15 cellular contexts compared by ENCODE assay signal in the genomic region with DNA sequence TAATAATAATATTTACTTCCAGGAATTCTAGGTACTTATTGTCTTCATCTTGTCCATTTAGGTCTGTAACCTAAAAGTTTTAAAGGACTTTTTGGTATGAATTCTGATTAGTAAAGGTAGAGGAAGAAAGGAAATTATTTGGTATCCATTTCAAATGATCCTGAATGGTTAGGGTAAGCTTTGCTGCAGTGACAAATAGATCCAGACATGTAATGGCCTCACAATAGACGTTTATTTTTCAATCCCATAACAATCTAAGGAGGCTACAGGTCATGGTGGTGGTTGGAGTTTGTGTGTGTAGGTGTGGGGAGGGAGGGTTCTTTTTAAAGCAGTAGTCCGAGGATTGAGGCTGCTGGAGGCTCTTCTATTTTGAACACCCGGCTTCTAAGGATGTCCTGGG. TPM values are rescaled to one million over a fixed set of nuclear protein-coding genes. Genes with fewer than 3 reads are reported as not detected.
A peak's percentile ranks its signal among the peaks of the same experiment; 100 is the strongest.
DNase-seq lines count a peak whose midpoint lies in the region; ATAC-seq lines count a peak whose summit lies in the region.
"Had no signal": no experiment of that assay in that cellular context is flagged by ENCODE, and none has a peak within 500 bp of the region (broad histone marks: within the 10 kb centered on the region; RNA-seq: fewer than 3 reads in every experiment).

No MANE protein-coding gene starts in this region.

- H3K9me3 Mint-ChIP-seq in activated CD4-positive, alpha-beta T cell treated with anti-CD3 and anti-CD28 coated beads for 36 hours (ENCODE audit: low read depth), result peaks cover 4% of the 10 kb centered on the region
- no peaks in the 10 kb centered on the region for H3K9me3 Mint-ChIP-seq in CD4-positive, CD25-positive, alpha-beta regulatory T cell
- peaks cover 0 to 10% of the 10 kb centered on the region in 2 donors for H3K9me3 Mint-ChIP-seq in activated naive CD4-positive, alpha-beta T cell treated with anti-CD3 and anti-CD28 coated beads, Interleukin-2, amount 50 U/mL, for 72 hours

- H3K36me3 ChIP-seq in CD4-positive, CD25-positive, alpha-beta regulatory T cell (ENCODE audit: control insufficient read depth, insufficient read depth, low read length), result peaks cover 12% of the 10 kb centered on the region

- peaks cover 0 to 4% of the 10 kb centered on the region in 2 experiments for H3K9me3 ChIP-seq in CD4-positive, CD25-positive, alpha-beta regulatory T cell (ENCODE audit: control insufficient read depth in 2 of 2, low read length in 2 of 2)
- H3K9me3 ChIP-seq: MG63 had no signal

- peaks cover 69% of the 10 kb centered on the region for H3K4me1 ChIP-seq in CD4-positive, CD25-positive, alpha-beta regulatory T cell (ENCODE audit: control insufficient read depth, insufficient read depth, low read length, poor library complexity, severe bottlenecking)

- H3K4me1 Mint-ChIP-seq in activated CD4-positive, alpha-beta T cell treated with anti-CD3 and anti-CD28 coated beads for 36 hours, result peaks cover 56% of the 10 kb centered on the region
- H3K4me1 Mint-ChIP-seq in CD4-positive, CD25-positive, alpha-beta regulatory T cell, result peaks cover 64 to 88% (median 66%) of the 10 kb centered on the region in 4 donors

- ATAC-seq in activated CD4-positive, alpha-beta T cell treated with anti-CD3 and anti-CD28 coated beads for 36 hours, result no peak
- ATAC-seq in CD4-positive, CD25-positive, alpha-beta regulatory T cell (ENCODE audit: low read depth in 2 of 2), result no peak
- peak; percentile 4 for ATAC-seq in HG02870 (IDR thresholded peaks at IDR 0.05; ENCODE audit: unreplicated experiment)
- no peak for ATAC-seq in activated naive CD4-positive, alpha-beta T cell treated with anti-CD3 and anti-CD28 coated beads, Interleukin-2, amount 50 U/mL, for 72 hours
- ATAC-seq: Panc1, SK-N-SH treated with all-trans-retinoic acid at 6 μM for 48 hours had no signal

- peak overlapping the region; percentile 86 for H3K27ac ChIP-seq in CD4-positive, CD25-positive, alpha-beta regulatory T cell (ENCODE audit: insufficient read depth, low read length, poor library complexity, severe bottlenecking)

- intact Hi-C loops in activated CD4-positive, alpha-beta T cell treated with anti-CD3 and anti-CD28 coated beads for 36 hours (cut with DNase I, micrococcal nuclease), result no loop called here

- peak overlapping the region; percentile 37 for H3K27ac Mint-ChIP-seq in activated CD4-positive, alpha-beta T cell treated with anti-CD3 and anti-CD28 coated beads for 36 hours
- peak overlapping the region; percentile 96 to 99 (median 98) for H3K27ac Mint-ChIP-seq in CD4-positive, CD25-positive, alpha-beta regulatory T cell
- H3K27ac Mint-ChIP-seq in activated naive CD4-positive, alpha-beta T cell treated with anti-CD3 and anti-CD28 coated beads, Interleukin-2, amount 50 U/mL, for 72 hours, result peak overlapping the region; percentile 66 to 74

- H3K4me3 Mint-ChIP-seq in activated CD4-positive, alpha-beta T cell treated with anti-CD3 and anti-CD28 coated beads for 36 hours, result no peak overlapping the region
- peak overlapping the region; percentile 80 to 94 (median 83) for H3K4me3 Mint-ChIP-seq in CD4-positive, CD25-positive, alpha-beta regulatory T cell

- CTCF ChIA-PET in activated CD4-positive, alpha-beta T cell treated with anti-CD3 and anti-CD28 coated beads for 36 hours (lab: Charles Lee), result no interaction called here

- POLR2A ChIA-PET in activated CD4-positive, alpha-beta T cell treated with anti-CD3 and anti-CD28 coated beads for 36 hours (lab: Charles Lee), result no interaction called here

- H3K27me3 ChIP-seq in CD4-positive, CD25-positive, alpha-beta regulatory T cell (ENCODE audit: control insufficient read depth, insufficient read depth, low read length), result no peaks in the 10 kb centered on the region
- H3K27me3 ChIP-seq: MG63 had no signal

- H3K4me3 ChIP-seq in CD4-positive, CD25-positive, alpha-beta regulatory T cell (ENCODE audit: low read depth, low read length), result peak overlapping the region; percentile 78
- H3K4me3 ChIP-seq: MG63 had no signal

- DNase-seq in activated CD4-positive, alpha-beta T cell treated with anti-CD3 and anti-CD28 coated beads for 36 hours, result no peak
- DNase-seq in activated CD4-positive, alpha-beta T cell treated with anti-CD3 and anti-CD28 coated beads, Interleukin-2, amount 50 U/mL, for 48 hours, result no peak
- no peak for DNase-seq in CD4-positive, CD25-positive, alpha-beta regulatory T cell
- DNase-seq in activated naive CD4-positive, alpha-beta T cell treated with anti-CD3 and anti-CD28 coated beads, Interleukin-2, amount 50 U/mL, for 72 hours (ENCODE audit: low spot score in 2 of 2), result no peak
- no peak for DNase-seq in effector CD8-positive, alpha-beta T cell (lab: John Stamatoyannopoulos, UW)
- no peak for DNase-seq in ureter (ENCODE audit: low spot score)
- DNase-seq in stimulated activated CD4-positive, alpha-beta T cell treated with anti-CD3 and anti-CD28 coated beads, Interleukin-12 subunit alpha, Interleukin-12 subunit beta, amount 100 ng/mL, for 4 hours, result no peak
- DNase-seq: dermis blood vessel endothelial cell, hippocampal formation, MG63, NCI-H1930, NCI-H526 treated with DMSO at 0.1 percent for 48 hours had no signal

- no peaks in the 10 kb centered on the region for H3K27me3 Mint-ChIP-seq in activated CD4-positive, alpha-beta T cell treated with anti-CD3 and anti-CD28 coated beads for 36 hours
- H3K27me3 Mint-ChIP-seq in CD4-positive, CD25-positive, alpha-beta regulatory T cell, result no peaks in the 10 kb centered on the region

- H3K36me3 Mint-ChIP-seq in activated CD4-positive, alpha-beta T cell treated with anti-CD3 and anti-CD28 coated beads for 36 hours (ENCODE audit: low read depth), result peaks cover 44% of the 10 kb centered on the region
- H3K36me3 Mint-ChIP-seq in CD4-positive, CD25-positive, alpha-beta regulatory T cell, result peaks cover 28% of the 10 kb centered on the region
- H3K36me3 Mint-ChIP-seq in activated naive CD4-positive, alpha-beta T cell treated with anti-CD3 and anti-CD28 coated beads, Interleukin-2, amount 50 U/mL, for 72 hours, result peaks cover 0 to 53% of the 10 kb centered on the region in 2 donors

RNA-seq across cellular contexts. Expression of a gene that starts 5.3 kb away (rescaled TPM):
- 10 to 100 TPM; 53.3 to 56.2 TPM for total RNA-seq in activated CD4-positive, alpha-beta T cell treated with anti-CD3 and anti-CD28 coated beads for 36 hours
- total RNA-seq in CD4-positive, CD25-positive, alpha-beta regulatory T cell, result 108 TPM
- 100 to 1,000 TPM in 2 of 4 donors, 10 to 100 TPM in 2; 85.3 to 107 (median 97.0) TPM for polyA plus RNA-seq in CD4-positive, CD25-positive, alpha-beta regulatory T cell
- total RNA-seq in activated naive CD4-positive, alpha-beta T cell treated with anti-CD3 and anti-CD28 coated beads, Interleukin-2, amount 50 U/mL, for 72 hours, result 10 to 100 TPM; 51.8 to 53.5 TPM
- 70.8 TPM for total RNA-seq in ureter

RNA-seq across cellular contexts. Expression of a gene that starts 5.7 kb away (rescaled TPM):
- 1 to 10 TPM; 7.5 to 8.3 TPM for total RNA-seq in activated CD4-positive, alpha-beta T cell treated with anti-CD3 and anti-CD28 coated beads for 36 hours
- 4.8 TPM for total RNA-seq in CD4-positive, CD25-positive, alpha-beta regulatory T cell
- polyA plus RNA-seq in CD4-positive, CD25-positive, alpha-beta regulatory T cell, result 1 to 10 TPM; 3.1 to 6.3 (median 3.4) TPM
- 1 to 10 TPM; 3.3 to 6.8 TPM for total RNA-seq in activated naive CD4-positive, alpha-beta T cell treated with anti-CD3 and anti-CD28 coated beads, Interleukin-2, amount 50 U/mL, for 72 hours
- 10.2 TPM for total RNA-seq in ureter

Comparison
In these comparisons a context has a peak if more than half of its experiments do, and no peak if none do; other contexts are left out.
1. H3K27ac Mint-ChIP-seq: peak in every context shown above with its lines; median percentile 98 in CD4-positive, CD25-positive, alpha-beta regulatory T cell; 70 in activated naive CD4-positive, alpha-beta T cell treated with anti-CD3 and anti-CD28 coated beads, Interleukin-2, amount 50 U/mL, for 72 hours; 37 in activated CD4-positive, alpha-beta T cell treated with anti-CD3 and anti-CD28 coated beads for 36 hours.